In the genomic region with DNA sequence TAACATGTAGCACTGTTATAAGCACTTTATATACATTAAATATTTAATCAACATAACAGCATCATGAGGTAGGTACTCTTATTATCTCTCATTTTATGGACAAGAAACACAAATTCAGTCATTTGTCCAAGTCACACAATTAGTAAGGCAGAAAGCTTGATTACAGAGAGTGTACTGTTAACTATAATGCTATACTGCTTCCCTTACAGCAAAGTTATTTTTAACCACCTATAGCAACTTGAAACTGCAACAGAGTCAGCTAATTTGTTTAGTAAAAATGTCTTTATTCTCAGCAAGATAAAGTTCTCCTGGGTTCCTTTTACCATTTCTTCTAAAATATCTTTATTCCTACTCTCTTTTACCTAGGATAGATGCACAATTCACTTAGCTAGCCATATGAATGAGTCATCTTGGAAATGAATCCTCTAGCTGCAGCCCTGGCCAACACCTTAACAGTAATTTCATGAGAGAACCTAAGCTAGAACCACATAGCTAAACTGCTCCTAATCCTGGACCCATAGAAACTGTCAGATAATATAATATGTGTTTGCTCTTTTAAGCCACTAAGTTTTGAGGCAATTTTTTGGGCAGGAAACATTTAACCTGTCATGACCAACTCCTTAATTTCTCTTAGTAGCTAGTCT, we compare ENCODE assay signal across 10 cellular contexts.
A peak's percentile ranks its signal among the peaks of the same experiment; 100 is the strongest.
DNase-seq lines count a peak whose midpoint lies in the region; ATAC-seq and TF ChIP-seq lines count a peak whose summit lies in the region.
"Had no signal": no experiment of that assay in that cellular context is flagged by ENCODE, and none has a peak within 500 bp of the region (broad histone marks: within the 10 kb centered on the region; RNA-seq: fewer than 3 reads in every experiment).

No MANE protein-coding gene starts in this region.

- DNase-seq in HFFc6 (peak; percentile 6), Karpas-422 (no peak), kidney glomerular epithelial cell (lab: John Stamatoyannopoulos, UW) (peak; percentile 30), globus pallidus (ENCODE audit: low spot score) (no peak), inferior parietal cortex (ENCODE audit: extremely low spot score) (no peak), GOT3 (lab: John Stamatoyannopoulos, UW) (no peak)
- DNase-seq in activated T-cell treated with anti-CD3 and anti-CD28 coated beads, Interleukin-2, amount 50 U/mL, for 1 hour = no peak
- DNase-seq: activated T-cell treated with anti-CD3 and anti-CD28 coated beads, Interleukin-2, amount 50 U/mL, for 48 hours; Caco-2 had no signal

- peak overlapping the region; percentile 56 for H3K27ac ChIP-seq in Karpas-422 (ENCODE audit: low read length)

- H3K9me2 ChIP-seq in Karpas-422 (replicated peaks; ENCODE audit: insufficient read depth, low read length) = no peaks in the 10 kb centered on the region

- H2AFZ ChIP-seq in Karpas-422 (ENCODE audit: low read length) = no peak overlapping the region

- peaks cover 23% of the 10 kb centered on the region for H3K4me1 ChIP-seq in Karpas-422 (ENCODE audit: low read length)
- H3K4me1 ChIP-seq: Caco-2 had no signal

- H3K27me3 Mint-ChIP-seq in HFFc6 (ENCODE audit: insufficient read depth) = no peaks in the 10 kb centered on the region

- H3K4me3 Mint-ChIP-seq in HFFc6 = no peak overlapping the region

- peaks cover 46% of the 10 kb centered on the region for H3K4me1 Mint-ChIP-seq in HFFc6 (ENCODE audit: low read depth)

- no peaks in the 10 kb centered on the region for H3K27me3 ChIP-seq in Karpas-422 (ENCODE audit: low read length)

- H3K36me3 Mint-ChIP-seq in HFFc6 (ENCODE audit: low read depth) = peaks cover 22% of the 10 kb centered on the region; the same call in 1 of the 2 replicates

- no peak overlapping the region for H3K27ac Mint-ChIP-seq in HFFc6

- no peaks in the 10 kb centered on the region for H3K9me3 ChIP-seq in Karpas-422 (ENCODE audit: low read length)
- H3K9me3 ChIP-seq: Caco-2 had no signal

- peaks cover 27% of the 10 kb centered on the region; the same call in 1 of the 2 replicates for H3K36me3 ChIP-seq in Karpas-422 (ENCODE audit: insufficient read depth, low read length)

- H4K20me1 ChIP-seq in Karpas-422 (ENCODE audit: insufficient read depth, low read depth, low read length) = no peaks in the 10 kb centered on the region

- H3K4me3 ChIP-seq in Karpas-422 (ENCODE audit: low read length) = no peak overlapping the region

- peak overlapping the region; percentile 55 for H3K4me2 ChIP-seq in Karpas-422 (ENCODE audit: low read depth, low read length, poor library complexity, severe bottlenecking)

- ATAC-seq in GM18858 (IDR thresholded peaks at IDR 0.05; ENCODE audit: unreplicated experiment) = peak; percentile 86

- H3K9ac ChIP-seq in Karpas-422 (ENCODE audit: low read length) = 0 out of 2 replicates have a peak overlapping the region, but pooled peaks have one; percentile 2

- H3K79me2 ChIP-seq in Karpas-422 (ENCODE audit: low read length) = 0 out of 2 replicates have a peak, but pooled peaks cover 3% of the 10 kb centered on the region

- no peaks in the 10 kb centered on the region for H3K9me3 Mint-ChIP-seq in HFFc6

- TF ChIP-seq CTCF in HFFc6 (IDR thresholded peaks at IDR 0.05) = no peak

Comparison
In these comparisons a context has a peak if more than half of its experiments do, and no peak if none do; other contexts are left out.
1. DNase-seq: peak in HFFc6 (single experiment) and kidney glomerular epithelial cell (single experiment); none in Karpas-422 (single experiment), globus pallidus (single experiment), inferior parietal cortex (single experiment), GOT3 (single experiment) and activated T-cell treated with anti-CD3 and anti-CD28 coated beads, Interleukin-2, amount 50 U/mL, for 1 hour (single experiment).